Comparison of ENCODE assay signal across 22 cellular contexts in genomic region chr4:102392033-102392744, GRCh38. TPM values are rescaled to one million over a fixed set of nuclear protein-coding genes. Genes with fewer than 3 reads are reported as not detected.
A peak's percentile ranks its signal among the peaks of the same experiment; 100 is the strongest.
DNase-seq lines count a peak whose midpoint lies in the region; ATAC-seq and TF ChIP-seq lines count a peak whose summit lies in the region.
"Had no signal": no experiment of that assay in that cellular context is flagged by ENCODE, and none has a peak within 500 bp of the region (broad histone marks: within the 10 kb centered on the region; RNA-seq: fewer than 3 reads in every experiment).

No MANE protein-coding gene starts in this region.

- peaks cover 10% of the 10 kb centered on the region for H3K4me1 Mint-ChIP-seq in activated T-helper 17 cell treated with anti-CD3 and anti-CD28 coated beads, Interleukin-2, amount 50 U/mL, for 72 hours
- H3K4me1 Mint-ChIP-seq: CD8-positive, alpha-beta memory T cell had no signal

- peak overlapping the region; percentile 5; the same call in 1 of the 2 replicates for H3K9ac ChIP-seq in ES-I3 (ENCODE audit: low read depth, low read length)
- H3K9ac ChIP-seq in HUES6 (ENCODE audit: low read length) = peak overlapping the region; percentile 36
- peak overlapping the region; percentile 4; the same call in 1 of the 2 replicates for H3K9ac ChIP-seq in iPS-20b (ENCODE audit: low read depth, low read length)
- H3K9ac ChIP-seq: BLaER1 treated with 17β-estradiol and CSF1 and Interleukin-3, amounts not matched to agents 10 nM and 100 nM; GM23248 had no signal

- H3K27me3 ChIP-seq in HUES6 (ENCODE audit: control insufficient read depth, insufficient read depth, low read length) (no peaks in the 10 kb centered on the region), iPS-20b (ENCODE audit: insufficient read depth, low read length) (no peaks in the 10 kb centered on the region), neutrophil (no peaks in the 10 kb centered on the region)
- H3K27me3 ChIP-seq: BLaER1 treated with 17β-estradiol and CSF1 and Interleukin-3, amounts not matched to agents 10 nM and 100 nM had no signal

- peaks cover 3% of the 10 kb centered on the region for H3K9me3 Mint-ChIP-seq in activated T-helper 17 cell treated with anti-CD3 and anti-CD28 coated beads, Interleukin-2, amount 50 U/mL, for 72 hours
- H3K9me3 Mint-ChIP-seq: CD8-positive, alpha-beta memory T cell; HFFc6; IgD-negative memory B cell had no signal

- no peak for DNase-seq in globus pallidus (ENCODE audit: low spot score)
- DNase-seq: CD8-positive, alpha-beta memory T cell; DMS79; GM23248; HFFc6; NCI-H1105 treated with DMSO at 0.1 percent for 48 hours; NCI-H1694 treated with DMSO at 0.1 percent for 48 hours; NCI-H2107; NCI-H345; NCI-H526; NK-92 treated with Interleukin-12 subunit alpha and Interleukin-12 subunit beta, amount 100 ng/mL, for 24 hours; OCI-M1; SHP77 treated with DMSO at 0.1 percent for 48 hours had no signal

- H3K27ac ChIP-seq in HUES6 (ENCODE audit: low read depth, low read length) (peak overlapping the region; percentile 74), iPS-20b (ENCODE audit: low read length) (peak overlapping the region; percentile 3), neutrophil (peak overlapping the region; percentile 84)
- H3K27ac ChIP-seq: GM23248 had no signal

- TF ChIP-seq CTCF in neutrophil (IDR thresholded peaks at IDR 0.05) = no peak

- peaks cover 10% of the 10 kb centered on the region for H3K27me3 Mint-ChIP-seq in activated T-helper 17 cell treated with anti-CD3 and anti-CD28 coated beads, Interleukin-2, amount 50 U/mL, for 72 hours

- H3K27ac Mint-ChIP-seq in activated T-helper 17 cell treated with anti-CD3 and anti-CD28 coated beads, Interleukin-2, amount 50 U/mL, for 72 hours = no peak overlapping the region
- H3K27ac Mint-ChIP-seq: HFFc6, IgD-negative memory B cell had no signal

- H3K4me3 ChIP-seq in HUES6 (ENCODE audit: low read depth, low read length) (peak overlapping the region; percentile 20; the same call in 1 of the 2 replicates), iPS-20b (ENCODE audit: low read length) (no peak overlapping the region), neutrophil (ENCODE audit: low read depth in 1 of 2, low read length in 1 of 2) (no peak overlapping the region)
- H3K4me3 ChIP-seq: BLaER1 treated with 17β-estradiol and CSF1 and Interleukin-3, amounts not matched to agents 10 nM and 100 nM; GM23248 had no signal

- H3K9me3 ChIP-seq in ES-I3 (ENCODE audit: control insufficient read depth, insufficient read depth, low read length) (no peaks in the 10 kb centered on the region), HUES6 (ENCODE audit: control insufficient read depth, insufficient read depth, low read depth, low read length) (no peaks in the 10 kb centered on the region), iPS-20b (ENCODE audit: insufficient read depth, low read depth, low read length) (no peaks in the 10 kb centered on the region), neutrophil (no peaks in the 10 kb centered on the region)

- no peak for ATAC-seq in HG03097 (IDR thresholded peaks at IDR 0.05; ENCODE audit: low FRiP score, unreplicated experiment)
- ATAC-seq in activated T-helper 17 cell treated with anti-CD3 and anti-CD28 coated beads, Interleukin-2, amount 50 U/mL, for 72 hours (replicated peaks) = no peak
- no peak for ATAC-seq in HG02798 (IDR thresholded peaks at IDR 0.05; ENCODE audit: poor library complexity, unreplicated experiment)

- H3K4me3 Mint-ChIP-seq in activated T-helper 17 cell treated with anti-CD3 and anti-CD28 coated beads, Interleukin-2, amount 50 U/mL, for 72 hours = no peak overlapping the region
- H3K4me3 Mint-ChIP-seq: CD8-positive, alpha-beta memory T cell; HFFc6; IgD-negative memory B cell had no signal

- H3K4me1 ChIP-seq in ES-I3 (ENCODE audit: insufficient read depth, low read length) (peaks cover 30% of the 10 kb centered on the region; the same call in 1 of the 2 replicates), HUES6 (ENCODE audit: control insufficient read depth, insufficient read depth, low read length) (peaks cover 23% of the 10 kb centered on the region), iPS-20b (ENCODE audit: insufficient read depth, low read length) (peaks cover 13% of the 10 kb centered on the region; the same call in 1 of the 2 replicates), neutrophil (ENCODE audit: control insufficient read depth in 1 of 2, insufficient read depth in 1 of 2, low read depth in 1 of 2, low read length in 1 of 2) (peaks cover 45 to 50% of the 10 kb centered on the region in 2 experiments)

- no peaks in the 10 kb centered on the region for H3K36me3 ChIP-seq in ES-I3 (ENCODE audit: insufficient read depth, low read length)
- H3K36me3 ChIP-seq in HUES6 (ENCODE audit: control insufficient read depth, insufficient read depth, low read length) = no peaks in the 10 kb centered on the region
- H3K36me3 ChIP-seq in iPS-20b (ENCODE audit: insufficient read depth, low read depth, low read length) = no peaks in the 10 kb centered on the region
- no peaks in the 10 kb centered on the region for H3K36me3 ChIP-seq in neutrophil
- H3K36me3 ChIP-seq: BLaER1 treated with 17β-estradiol and CSF1 and Interleukin-3, amounts not matched to agents 10 nM and 100 nM had no signal

- H3K36me3 Mint-ChIP-seq in activated T-helper 17 cell treated with anti-CD3 and anti-CD28 coated beads, Interleukin-2, amount 50 U/mL, for 72 hours (ENCODE audit: low read depth) = no peaks in the 10 kb centered on the region
- H3K36me3 Mint-ChIP-seq: CD8-positive, alpha-beta memory T cell; IgD-negative memory B cell had no signal

RNA-seq across cellular contexts. Expression of gene SLC39A8, which starts 46.9 kb away (rescaled TPM):
- 10 to 100 TPM; 56.4 to 86.3 TPM for total RNA-seq in activated T-helper 17 cell treated with anti-CD3 and anti-CD28 coated beads, Interleukin-2, amount 50 U/mL, for 72 hours

Comparison
In these comparisons a context has a peak if more than half of its experiments do, and no peak if none do; other contexts are left out.
1. H3K27ac ChIP-seq: peak in every context shown above with its lines; median percentile 84 in neutrophil; 74 in HUES6; 3 in iPS-20b.